In the genomic region with DNA sequence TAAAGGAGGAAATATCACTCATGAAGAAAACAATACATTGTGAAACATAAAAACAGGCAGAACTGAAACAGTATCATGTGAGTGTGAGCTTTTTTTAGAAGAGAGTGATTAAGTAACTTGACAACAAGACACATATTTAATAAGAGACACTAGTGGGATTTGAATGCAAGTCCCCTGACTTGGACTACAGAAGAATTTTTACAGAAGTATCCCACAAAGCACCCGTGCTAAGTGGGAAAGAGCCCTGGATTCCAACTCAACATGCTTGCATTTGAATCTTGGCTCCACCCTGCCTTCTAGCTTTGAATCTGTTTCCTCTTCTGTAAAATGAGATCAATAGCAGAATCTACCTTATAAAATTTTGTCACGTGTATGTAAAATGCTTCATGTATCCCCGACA, we compare ENCODE assay signal across 1 cellular context.
TF ChIP-seq lines count a peak whose summit lies in the region.

No MANE protein-coding gene starts in this region.

TF ChIP-seq in GM12878, 131 proteins besides CTCF, POLR2A, EP300 and RAD21 (continued from another document and continues in another):
- TF ChIP-seq, protein P1, sequence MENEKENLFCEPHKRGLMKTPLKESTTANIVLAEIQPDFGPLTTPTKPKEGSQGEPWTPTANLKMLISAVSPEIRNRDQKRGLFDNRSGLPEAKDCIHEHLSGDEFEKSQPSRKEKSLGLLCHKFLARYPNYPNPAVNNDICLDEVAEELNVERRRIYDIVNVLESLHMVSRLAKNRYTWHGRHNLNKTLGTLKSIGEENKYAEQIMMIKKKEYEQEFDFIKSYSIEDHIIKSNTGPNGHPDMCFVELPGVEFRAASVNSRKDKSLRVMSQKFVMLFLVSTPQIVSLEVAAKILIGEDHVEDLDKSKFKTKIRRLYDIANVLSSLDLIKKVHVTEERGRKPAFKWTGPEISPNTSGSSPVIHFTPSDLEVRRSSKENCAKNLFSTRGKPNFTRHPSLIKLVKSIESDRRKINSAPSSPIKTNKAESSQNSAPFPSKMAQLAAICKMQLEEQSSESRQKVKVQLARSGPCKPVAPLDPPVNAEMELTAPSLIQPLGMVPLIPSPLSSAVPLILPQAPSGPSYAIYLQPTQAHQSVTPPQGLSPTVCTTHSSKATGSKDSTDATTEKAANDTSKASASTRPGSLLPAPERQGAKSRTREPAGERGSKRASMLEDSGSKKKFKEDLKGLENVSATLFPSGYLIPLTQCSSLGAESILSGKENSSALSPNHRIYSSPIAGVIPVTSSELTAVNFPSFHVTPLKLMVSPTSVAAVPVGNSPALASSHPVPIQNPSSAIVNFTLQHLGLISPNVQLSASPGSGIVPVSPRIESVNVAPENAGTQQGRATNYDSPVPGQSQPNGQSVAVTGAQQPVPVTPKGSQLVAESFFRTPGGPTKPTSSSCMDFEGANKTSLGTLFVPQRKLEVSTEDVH (IDR thresholded peaks at IDR 0.05; ENCODE audit: low read depth, partially characterized antibody) = no peak
- TF ChIP-seq CHD1 (IDR thresholded peaks at IDR 0.05; ENCODE audit: low read depth, low read length) = no peak
- TF ChIP-seq DPF2 (IDR thresholded peaks at IDR 0.05) = peak; percentile 16; the same call in 1 of the 2 replicates
- TF ChIP-seq, protein P2, sequence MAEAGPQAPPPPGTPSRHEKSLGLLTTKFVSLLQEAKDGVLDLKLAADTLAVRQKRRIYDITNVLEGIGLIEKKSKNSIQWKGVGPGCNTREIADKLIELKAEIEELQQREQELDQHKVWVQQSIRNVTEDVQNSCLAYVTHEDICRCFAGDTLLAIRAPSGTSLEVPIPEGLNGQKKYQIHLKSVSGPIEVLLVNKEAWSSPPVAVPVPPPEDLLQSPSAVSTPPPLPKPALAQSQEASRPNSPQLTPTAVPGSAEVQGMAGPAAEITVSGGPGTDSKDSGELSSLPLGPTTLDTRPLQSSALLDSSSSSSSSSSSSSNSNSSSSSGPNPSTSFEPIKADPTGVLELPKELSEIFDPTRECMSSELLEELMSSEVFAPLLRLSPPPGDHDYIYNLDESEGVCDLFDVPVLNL (IDR thresholded peaks at IDR 0.05; ENCODE audit: low read depth, low read length) = no peak
- TF ChIP-seq NR2C1 (IDR thresholded peaks at IDR 0.05) = no peak
- no peak for TF ChIP-seq ZZZ3 (IDR thresholded peaks at IDR 0.05; ENCODE audit: control insufficient read depth, insufficient read length, low read depth)
- no peak for TF ChIP-seq MTA3 (IDR thresholded peaks at IDR 0.05; ENCODE audit: borderline replicate concordance, low read length)
- TF ChIP-seq SPI1 (IDR thresholded peaks at IDR 0.05; ENCODE audit: borderline replicate concordance, insufficient read depth, low read depth, low read length) = peak; percentile 45; the same call in 1 of the 2 replicates
- TF ChIP-seq, protein P3, sequence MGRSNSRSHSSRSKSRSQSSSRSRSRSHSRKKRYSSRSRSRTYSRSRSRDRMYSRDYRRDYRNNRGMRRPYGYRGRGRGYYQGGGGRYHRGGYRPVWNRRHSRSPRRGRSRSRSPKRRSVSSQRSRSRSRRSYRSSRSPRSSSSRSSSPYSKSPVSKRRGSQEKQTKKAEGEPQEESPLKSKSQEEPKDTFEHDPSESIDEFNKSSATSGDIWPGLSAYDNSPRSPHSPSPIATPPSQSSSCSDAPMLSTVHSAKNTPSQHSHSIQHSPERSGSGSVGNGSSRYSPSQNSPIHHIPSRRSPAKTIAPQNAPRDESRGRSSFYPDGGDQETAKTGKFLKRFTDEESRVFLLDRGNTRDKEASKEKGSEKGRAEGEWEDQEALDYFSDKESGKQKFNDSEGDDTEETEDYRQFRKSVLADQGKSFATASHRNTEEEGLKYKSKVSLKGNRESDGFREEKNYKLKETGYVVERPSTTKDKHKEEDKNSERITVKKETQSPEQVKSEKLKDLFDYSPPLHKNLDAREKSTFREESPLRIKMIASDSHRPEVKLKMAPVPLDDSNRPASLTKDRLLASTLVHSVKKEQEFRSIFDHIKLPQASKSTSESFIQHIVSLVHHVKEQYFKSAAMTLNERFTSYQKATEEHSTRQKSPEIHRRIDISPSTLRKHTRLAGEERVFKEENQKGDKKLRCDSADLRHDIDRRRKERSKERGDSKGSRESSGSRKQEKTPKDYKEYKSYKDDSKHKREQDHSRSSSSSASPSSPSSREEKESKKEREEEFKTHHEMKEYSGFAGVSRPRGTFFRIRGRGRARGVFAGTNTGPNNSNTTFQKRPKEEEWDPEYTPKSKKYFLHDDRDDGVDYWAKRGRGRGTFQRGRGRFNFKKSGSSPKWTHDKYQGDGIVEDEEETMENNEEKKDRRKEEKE (IDR thresholded peaks at IDR 0.05) = no peak
- TF ChIP-seq KAT2A (conservative IDR thresholded peaks at IDR 0.05; ENCODE audit: control insufficient read depth, low read depth, low read length) = no peak
- TF ChIP-seq ZNF207 (IDR thresholded peaks at IDR 0.05; ENCODE audit: borderline replicate concordance) = no peak
- no peak for TF ChIP-seq STAT3 (IDR thresholded peaks at IDR 0.05; ENCODE audit: low read depth, low read length)
- no peak for TF ChIP-seq CREB1 (IDR thresholded peaks at IDR 0.05; ENCODE audit: low read depth)
- no peak for TF ChIP-seq NFIC (IDR thresholded peaks at IDR 0.05; ENCODE audit: low read depth, low read length)
- TF ChIP-seq FOXK2 (IDR thresholded peaks at IDR 0.05) = no peak
- no peak for TF ChIP-seq TBL1XR1 (IDR thresholded peaks at IDR 0.05; ENCODE audit: low read depth, low read length)
- no peak for TF ChIP-seq NR2F1 (conservative IDR thresholded peaks at IDR 0.05)
- TF ChIP-seq, protein P4, sequence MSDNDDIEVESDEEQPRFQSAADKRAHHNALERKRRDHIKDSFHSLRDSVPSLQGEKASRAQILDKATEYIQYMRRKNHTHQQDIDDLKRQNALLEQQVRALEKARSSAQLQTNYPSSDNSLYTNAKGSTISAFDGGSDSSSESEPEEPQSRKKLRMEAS (IDR thresholded peaks at IDR 0.05; ENCODE audit: low read depth, low read length) = no peak
- TF ChIP-seq ZNF24 (IDR thresholded peaks at IDR 0.05) = no peak
- no peak for TF ChIP-seq PAX5 (IDR thresholded peaks at IDR 0.05; ENCODE audit: borderline replicate concordance, low read depth, low read length)
- TF ChIP-seq ATF7 (IDR thresholded peaks at IDR 0.05; ENCODE audit: low read depth) = peak; percentile 54; the same call in 1 of the 2 replicates
- no peak for TF ChIP-seq CBFB (IDR thresholded peaks at IDR 0.05; ENCODE audit: low read depth)
- no peak for TF ChIP-seq SMARCA5 (IDR thresholded peaks at IDR 0.05)
- peak; percentile 66; the same call in 1 of the 2 replicates for TF ChIP-seq ZNF217 (IDR thresholded peaks at IDR 0.05)
- TF ChIP-seq RUNX3 (IDR thresholded peaks at IDR 0.05; ENCODE audit: low read length) = no peak
- TF ChIP-seq, protein P5, sequence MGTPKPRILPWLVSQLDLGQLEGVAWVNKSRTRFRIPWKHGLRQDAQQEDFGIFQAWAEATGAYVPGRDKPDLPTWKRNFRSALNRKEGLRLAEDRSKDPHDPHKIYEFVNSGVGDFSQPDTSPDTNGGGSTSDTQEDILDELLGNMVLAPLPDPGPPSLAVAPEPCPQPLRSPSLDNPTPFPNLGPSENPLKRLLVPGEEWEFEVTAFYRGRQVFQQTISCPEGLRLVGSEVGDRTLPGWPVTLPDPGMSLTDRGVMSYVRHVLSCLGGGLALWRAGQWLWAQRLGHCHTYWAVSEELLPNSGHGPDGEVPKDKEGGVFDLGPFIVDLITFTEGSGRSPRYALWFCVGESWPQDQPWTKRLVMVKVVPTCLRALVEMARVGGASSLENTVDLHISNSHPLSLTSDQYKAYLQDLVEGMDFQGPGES (IDR thresholded peaks at IDR 0.05) = no peak
- no peak for TF ChIP-seq PML (IDR thresholded peaks at IDR 0.05; ENCODE audit: low read length)
- TF ChIP-seq HDGF (IDR thresholded peaks at IDR 0.05) = no peak
- TF ChIP-seq, protein P6, sequence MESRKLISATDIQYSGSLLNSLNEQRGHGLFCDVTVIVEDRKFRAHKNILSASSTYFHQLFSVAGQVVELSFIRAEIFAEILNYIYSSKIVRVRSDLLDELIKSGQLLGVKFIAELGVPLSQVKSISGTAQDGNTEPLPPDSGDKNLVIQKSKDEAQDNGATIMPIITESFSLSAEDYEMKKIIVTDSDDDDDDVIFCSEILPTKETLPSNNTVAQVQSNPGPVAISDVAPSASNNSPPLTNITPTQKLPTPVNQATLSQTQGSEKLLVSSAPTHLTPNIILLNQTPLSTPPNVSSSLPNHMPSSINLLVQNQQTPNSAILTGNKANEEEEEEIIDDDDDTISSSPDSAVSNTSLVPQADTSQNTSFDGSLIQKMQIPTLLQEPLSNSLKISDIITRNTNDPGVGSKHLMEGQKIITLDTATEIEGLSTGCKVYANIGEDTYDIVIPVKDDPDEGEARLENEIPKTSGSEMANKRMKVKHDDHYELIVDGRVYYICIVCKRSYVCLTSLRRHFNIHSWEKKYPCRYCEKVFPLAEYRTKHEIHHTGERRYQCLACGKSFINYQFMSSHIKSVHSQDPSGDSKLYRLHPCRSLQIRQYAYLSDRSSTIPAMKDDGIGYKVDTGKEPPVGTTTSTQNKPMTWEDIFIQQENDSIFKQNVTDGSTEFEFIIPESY (IDR thresholded peaks at IDR 0.05) = no peak
- TF ChIP-seq FOS (IDR thresholded peaks at IDR 0.05; ENCODE audit: borderline replicate concordance, extremely low read depth, insufficient read length) = no peak
- TF ChIP-seq, protein P7, sequence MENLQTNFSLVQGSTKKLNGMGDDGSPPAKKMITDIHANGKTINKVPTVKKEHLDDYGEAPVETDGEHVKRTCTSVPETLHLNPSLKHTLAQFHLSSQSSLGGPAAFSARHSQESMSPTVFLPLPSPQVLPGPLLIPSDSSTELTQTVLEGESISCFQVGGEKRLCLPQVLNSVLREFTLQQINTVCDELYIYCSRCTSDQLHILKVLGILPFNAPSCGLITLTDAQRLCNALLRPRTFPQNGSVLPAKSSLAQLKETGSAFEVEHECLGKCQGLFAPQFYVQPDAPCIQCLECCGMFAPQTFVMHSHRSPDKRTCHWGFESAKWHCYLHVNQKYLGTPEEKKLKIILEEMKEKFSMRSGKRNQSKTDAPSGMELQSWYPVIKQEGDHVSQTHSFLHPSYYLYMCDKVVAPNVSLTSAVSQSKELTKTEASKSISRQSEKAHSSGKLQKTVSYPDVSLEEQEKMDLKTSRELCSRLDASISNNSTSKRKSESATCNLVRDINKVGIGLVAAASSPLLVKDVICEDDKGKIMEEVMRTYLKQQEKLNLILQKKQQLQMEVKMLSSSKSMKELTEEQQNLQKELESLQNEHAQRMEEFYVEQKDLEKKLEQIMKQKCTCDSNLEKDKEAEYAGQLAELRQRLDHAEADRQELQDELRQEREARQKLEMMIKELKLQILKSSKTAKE (IDR thresholded peaks at IDR 0.05; ENCODE audit: low read depth, poor library complexity, severe bottlenecking) = no peak
- TF ChIP-seq, protein P8, sequence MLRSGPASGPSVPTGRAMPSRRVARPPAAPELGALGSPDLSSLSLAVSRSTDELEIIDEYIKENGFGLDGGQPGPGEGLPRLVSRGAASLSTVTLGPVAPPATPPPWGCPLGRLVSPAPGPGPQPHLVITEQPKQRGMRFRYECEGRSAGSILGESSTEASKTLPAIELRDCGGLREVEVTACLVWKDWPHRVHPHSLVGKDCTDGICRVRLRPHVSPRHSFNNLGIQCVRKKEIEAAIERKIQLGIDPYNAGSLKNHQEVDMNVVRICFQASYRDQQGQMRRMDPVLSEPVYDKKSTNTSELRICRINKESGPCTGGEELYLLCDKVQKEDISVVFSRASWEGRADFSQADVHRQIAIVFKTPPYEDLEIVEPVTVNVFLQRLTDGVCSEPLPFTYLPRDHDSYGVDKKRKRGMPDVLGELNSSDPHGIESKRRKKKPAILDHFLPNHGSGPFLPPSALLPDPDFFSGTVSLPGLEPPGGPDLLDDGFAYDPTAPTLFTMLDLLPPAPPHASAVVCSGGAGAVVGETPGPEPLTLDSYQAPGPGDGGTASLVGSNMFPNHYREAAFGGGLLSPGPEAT (IDR thresholded peaks at IDR 0.05; ENCODE audit: low read depth) = peak; percentile 61; the same call in 1 of the 2 replicates
- peak; percentile 75 for TF ChIP-seq MEF2B (IDR thresholded peaks at IDR 0.05; ENCODE audit: partially characterized antibody, poor library complexity, severe bottlenecking)
- no peak for TF ChIP-seq MYB (IDR thresholded peaks at IDR 0.05; ENCODE audit: borderline replicate concordance, low read depth, low read length)
- no peak for TF ChIP-seq SIN3A (IDR thresholded peaks at IDR 0.05; ENCODE audit: low read depth, low read length)
- TF ChIP-seq, protein P9, sequence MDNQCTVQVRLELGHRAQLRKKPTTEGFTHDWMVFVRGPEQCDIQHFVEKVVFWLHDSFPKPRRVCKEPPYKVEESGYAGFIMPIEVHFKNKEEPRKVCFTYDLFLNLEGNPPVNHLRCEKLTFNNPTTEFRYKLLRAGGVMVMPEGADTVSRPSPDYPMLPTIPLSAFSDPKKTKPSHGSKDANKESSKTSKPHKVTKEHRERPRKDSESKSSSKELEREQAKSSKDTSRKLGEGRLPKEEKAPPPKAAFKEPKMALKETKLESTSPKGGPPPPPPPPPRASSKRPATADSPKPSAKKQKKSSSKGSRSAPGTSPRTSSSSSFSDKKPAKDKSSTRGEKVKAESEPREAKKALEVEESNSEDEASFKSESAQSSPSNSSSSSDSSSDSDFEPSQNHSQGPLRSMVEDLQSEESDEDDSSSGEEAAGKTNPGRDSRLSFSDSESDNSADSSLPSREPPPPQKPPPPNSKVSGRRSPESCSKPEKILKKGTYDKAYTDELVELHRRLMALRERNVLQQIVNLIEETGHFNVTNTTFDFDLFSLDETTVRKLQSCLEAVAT (IDR thresholded peaks at IDR 0.05) = no peak
- no peak for TF ChIP-seq STAT1 (conservative IDR thresholded peaks at IDR 0.05)
- no peak for TF ChIP-seq BRCA1 (IDR thresholded peaks at IDR 0.05; ENCODE audit: low read depth, low read length)
- TF ChIP-seq, protein P10, sequence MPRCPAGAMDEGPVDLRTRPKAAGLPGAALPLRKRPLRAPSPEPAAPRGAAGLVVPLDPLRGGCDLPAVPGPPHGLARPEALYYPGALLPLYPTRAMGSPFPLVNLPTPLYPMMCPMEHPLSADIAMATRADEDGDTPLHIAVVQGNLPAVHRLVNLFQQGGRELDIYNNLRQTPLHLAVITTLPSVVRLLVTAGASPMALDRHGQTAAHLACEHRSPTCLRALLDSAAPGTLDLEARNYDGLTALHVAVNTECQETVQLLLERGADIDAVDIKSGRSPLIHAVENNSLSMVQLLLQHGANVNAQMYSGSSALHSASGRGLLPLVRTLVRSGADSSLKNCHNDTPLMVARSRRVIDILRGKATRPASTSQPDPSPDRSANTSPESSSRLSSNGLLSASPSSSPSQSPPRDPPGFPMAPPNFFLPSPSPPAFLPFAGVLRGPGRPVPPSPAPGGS (IDR thresholded peaks at IDR 0.05; ENCODE audit: borderline replicate concordance, insufficient read depth, low read depth, low read length, poor library complexity, severe bottlenecking) = no peak
- TF ChIP-seq YBX1 (IDR thresholded peaks at IDR 0.05) = no peak
- no peak for TF ChIP-seq JUND (IDR thresholded peaks at IDR 0.05; ENCODE audit: low read depth, low read length)
- TF ChIP-seq RB1 (IDR thresholded peaks at IDR 0.05; ENCODE audit: borderline replicate concordance) = no peak
- no peak for TF ChIP-seq NFXL1 (IDR thresholded peaks at IDR 0.05; ENCODE audit: borderline replicate concordance)
- no peak for TF ChIP-seq SMAD1 (IDR thresholded peaks at IDR 0.05; ENCODE audit: low read depth, partially characterized antibody)
- TF ChIP-seq, protein P11, sequence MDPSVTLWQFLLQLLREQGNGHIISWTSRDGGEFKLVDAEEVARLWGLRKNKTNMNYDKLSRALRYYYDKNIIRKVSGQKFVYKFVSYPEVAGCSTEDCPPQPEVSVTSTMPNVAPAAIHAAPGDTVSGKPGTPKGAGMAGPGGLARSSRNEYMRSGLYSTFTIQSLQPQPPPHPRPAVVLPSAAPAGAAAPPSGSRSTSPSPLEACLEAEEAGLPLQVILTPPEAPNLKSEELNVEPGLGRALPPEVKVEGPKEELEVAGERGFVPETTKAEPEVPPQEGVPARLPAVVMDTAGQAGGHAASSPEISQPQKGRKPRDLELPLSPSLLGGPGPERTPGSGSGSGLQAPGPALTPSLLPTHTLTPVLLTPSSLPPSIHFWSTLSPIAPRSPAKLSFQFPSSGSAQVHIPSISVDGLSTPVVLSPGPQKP (IDR thresholded peaks at IDR 0.05; ENCODE audit: low read depth, low read length) = no peak
- TF ChIP-seq RBBP5 (conservative IDR thresholded peaks at IDR 0.05) = no peak
